ENCODE assay signal across 1 cellular context in genomic region chr14:35347323-35348043, GRCh38.
TF ChIP-seq lines count a peak whose summit lies in the region.

No MANE protein-coding gene starts in this region.

TF ChIP-seq in H1, 55 proteins besides CTCF, POLR2A, EP300 and RAD21 (continued from another document):
- TF ChIP-seq ATF2 (IDR thresholded peaks at IDR 0.05; ENCODE audit: low read length), result no peak
- TF ChIP-seq SRF (IDR thresholded peaks at IDR 0.05; ENCODE audit: low read depth, low read length), result no peak
